20 cellular contexts compared by ENCODE assay signal in genomic region chr16:50998411-50998810, GRCh38.
DNase-seq lines count a peak whose midpoint lies in the region; ATAC-seq, FAIRE-seq and TF ChIP-seq lines count a peak whose summit lies in the region.
"Had no signal": no experiment of that assay in that cellular context is flagged by ENCODE, and none has a peak within 500 bp of the region (broad histone marks: within the 10 kb centered on the region; RNA-seq: fewer than 3 reads in every experiment).

No MANE protein-coding gene starts in this region.

- H4K20me1 ChIP-seq in OCI-LY3 (ENCODE audit: insufficient read depth, low read length) = no peaks in the 10 kb centered on the region
- H4K20me1 ChIP-seq: BLaER1 treated with 17β-estradiol and CSF1 and Interleukin-3, amounts not matched to agents 10 nM and 100 nM had no signal

- TF ChIP-seq CTCF in OCI-LY3 (IDR thresholded peaks at IDR 0.05; ENCODE audit: low read depth, low read length) (no peak), lower leg skin (IDR thresholded peaks at IDR 0.05) (no peak)

- H3K4me3 ChIP-seq in OCI-LY3 (ENCODE audit: low read length) (no peak overlapping the region), lower leg skin (ENCODE audit: low read depth, poor library complexity, severe bottlenecking) (no peak overlapping the region)
- H3K4me3 ChIP-seq: A549; BLaER1 treated with 17β-estradiol and CSF1 and Interleukin-3, amounts not matched to agents 10 nM and 100 nM had no signal

- no peak overlapping the region for H3K9ac ChIP-seq in OCI-LY3 (ENCODE audit: low read length)
- H3K9ac ChIP-seq: BLaER1 treated with 17β-estradiol and CSF1 and Interleukin-3, amounts not matched to agents 10 nM and 100 nM had no signal

- peaks cover 23% of the 10 kb centered on the region for H3K27me3 ChIP-seq in OCI-LY3 (ENCODE audit: low read depth, low read length)
- H3K27me3 ChIP-seq: BLaER1 treated with 17β-estradiol and CSF1 and Interleukin-3, amounts not matched to agents 10 nM and 100 nM had no signal

- H3K4me1 ChIP-seq in OCI-LY3 (ENCODE audit: low read length) = peaks cover 29% of the 10 kb centered on the region
- H3K4me1 ChIP-seq: A549, Caco-2 had no signal

- WGBS in lower leg skin, 2 donors = 84 to 88% methylated on average over 2 of the region's 2 CpGs

- H3K79me2 ChIP-seq in OCI-LY3 (ENCODE audit: low read length) = no peaks in the 10 kb centered on the region

- FAIRE-seq in GM12891 (lab: Jason Lieb, UNC) = no peak
- peak; percentile 13 for FAIRE-seq in islet of Langerhans (lab: Jason Lieb, UNC)
- FAIRE-seq: A549, D721Med, GM12892, GM18507, GM19239 had no signal

- H3K27ac ChIP-seq in OCI-LY3 (ENCODE audit: low read length) = no peak overlapping the region
- H3K27ac ChIP-seq: 22Rv1; A549; BLaER1 treated with 17β-estradiol and CSF1 and Interleukin-3, amounts not matched to agents 10 nM and 100 nM; C4-2B had no signal

- H2AFZ ChIP-seq in OCI-LY3 (ENCODE audit: low read depth, low read length) = no peak overlapping the region

- no peaks in the 10 kb centered on the region for H3K9me3 ChIP-seq in OCI-LY3 (ENCODE audit: insufficient read depth, low read length)
- H3K9me3 ChIP-seq: A549; BLaER1 treated with 17β-estradiol and CSF1 and Interleukin-3, amounts not matched to agents 10 nM and 100 nM; Caco-2 had no signal

- no peak for ATAC-seq in HG03432 (IDR thresholded peaks at IDR 0.05; ENCODE audit: unreplicated experiment)
- ATAC-seq: A549; CD8-positive, alpha-beta T cell had no signal

- DNase-seq in GM12891 (ENCODE audit: insufficient read length, low spot score) = no peak
- DNase-seq in lower leg skin (ENCODE audit: low spot score in 2 of 2) = no peak
- DNase-seq: AML-193; Caco-2; Calu3; CD4-positive, alpha-beta T cell; CD8-positive, alpha-beta T cell; DMS79 treated with DMSO at 0.1 percent for 48 hours; GDM1 had no signal

- no peak for TF ChIP-seq POLR2A in GM12891 (IDR thresholded peaks at IDR 0.05; ENCODE audit: low read depth, low read length)
- TF ChIP-seq POLR2A in lower leg skin (IDR thresholded peaks at IDR 0.05) = no peak

- peak overlapping the region; percentile 50 for H3K4me2 ChIP-seq in OCI-LY3 (ENCODE audit: low read length)
- H3K4me2 ChIP-seq: A549 had no signal

- no peaks in the 10 kb centered on the region for H3K36me3 ChIP-seq in OCI-LY3 (replicated peaks; ENCODE audit: low read depth, low read length)
- H3K36me3 ChIP-seq: BLaER1 treated with 17β-estradiol and CSF1 and Interleukin-3, amounts not matched to agents 10 nM and 100 nM had no signal

- intact Hi-C loops in lower leg skin (cut with DNase I; ENCODE audit: low total_unique reads) = no loop called here

TF ChIP-seq in GM12891, 5 proteins besides CTCF, POLR2A, EP300 and RAD21:
- no peak for TF ChIP-seq TAF1 (IDR thresholded peaks at IDR 0.05; ENCODE audit: low read depth, low read length)
- no peak for TF ChIP-seq POLR2AphosphoS5 (IDR thresholded peaks at IDR 0.05; ENCODE audit: low read depth, low read length)
- TF ChIP-seq SPI1 (IDR thresholded peaks at IDR 0.05; ENCODE audit: low read depth, low read length) = peak; percentile 77
- TF ChIP-seq POU2F2 (IDR thresholded peaks at IDR 0.05; ENCODE audit: low read depth, low read length) = no peak
